Comparison of ENCODE assay signal across 8 cellular contexts in the genomic region with DNA sequence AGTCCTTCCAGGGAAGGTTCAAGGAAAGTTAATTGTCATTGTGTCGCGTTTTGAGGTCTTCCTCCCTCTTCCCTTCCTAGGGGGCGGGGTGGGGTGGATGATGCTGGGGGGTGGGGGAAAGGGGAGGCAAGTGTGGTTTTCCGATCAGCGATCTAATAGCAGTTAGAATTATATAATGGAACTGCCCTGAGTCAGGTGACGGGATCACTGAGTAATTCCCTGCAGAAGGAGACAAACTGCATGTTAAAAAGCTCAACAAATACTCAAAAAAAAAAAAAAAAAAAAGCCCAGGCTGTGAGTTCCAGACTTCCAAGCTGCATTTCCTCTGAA.
A peak's percentile ranks its signal among the peaks of the same experiment; 100 is the strongest.
DNase-seq lines count a peak whose midpoint lies in the region; ATAC-seq and TF ChIP-seq lines count a peak whose summit lies in the region.

No MANE protein-coding gene starts in this region.

- intact Hi-C loops in Calu3 (cut with micrococcal nuclease; ENCODE audit: unreplicated experiment) (no loop called here), esophagus muscularis mucosa (cut with DNase I) (no loop called here), psoas muscle (cut with DNase I) (no loop called here)

- no TSS peak for BruUV-seq in Calu3 (replicated peaks; lab: Mats Ljungman, UMichigan)

- H3K27ac Mint-ChIP-seq in Calu3 (ENCODE audit: unreplicated experiment) = no peak overlapping the region

- no peaks in the 10 kb centered on the region for H3K9me3 Mint-ChIP-seq in Calu3 (ENCODE audit: low read depth, unreplicated experiment)

- WGBS in esophagus muscularis mucosa = 7% methylated on average over 6 of the region's 6 CpGs
- 1 to 3% (median 2%) methylated on average over 6 of the region's 6 CpGs for WGBS in psoas muscle, 3 donors

- H3K4me1 ChIP-seq in SJSA1 (replicated peaks) = peaks cover 7% of the 10 kb centered on the region; the same call in 1 of the 2 replicates
- H3K4me1 ChIP-seq in esophagus muscularis mucosa = peaks cover 5 to 19% (median 16%) of the 10 kb centered on the region in 4 donors
- no peaks in the 10 kb centered on the region for H3K4me1 ChIP-seq in psoas muscle

- TF ChIP-seq CTCF in Calu3 (IDR thresholded peaks at IDR 0.05; ENCODE audit: unreplicated experiment) (no peak), esophagus muscularis mucosa (IDR thresholded peaks at IDR 0.05) (no peak), psoas muscle (IDR thresholded peaks at IDR 0.05) (no peak)

- CTCF ChIA-PET in Calu3 (lab: Charles Lee) = interaction anchor here (0.6 kb wide), 2 partner anchors 14 to 205 kb away, joined by 4 read pairs; no protein-coding TSS in a partner anchor

- H3K4me1 Mint-ChIP-seq in Calu3 (ENCODE audit: low read depth, unreplicated experiment) = peaks cover 13% of the 10 kb centered on the region

- no peaks in the 10 kb centered on the region for H3K9me3 ChIP-seq in SJSA1 (replicated peaks)
- H3K9me3 ChIP-seq in esophagus muscularis mucosa = no peaks in the 10 kb centered on the region
- no peaks in the 10 kb centered on the region for H3K9me3 ChIP-seq in psoas muscle

- TF ChIP-seq EP300 in esophagus muscularis mucosa (IDR thresholded peaks at IDR 0.05) = no peak

- peaks cover 11% of the 10 kb centered on the region for H3K27me3 ChIP-seq in SJSA1 (replicated peaks)
- H3K27me3 ChIP-seq in esophagus muscularis mucosa = peaks cover 0 to 7% (median 0%) of the 10 kb centered on the region in 4 donors
- peaks cover 0 to 28% (median 2%) of the 10 kb centered on the region in 3 donors for H3K27me3 ChIP-seq in psoas muscle (ENCODE audit: insufficient read depth in 3 of 3, low read length in 2 of 3)

- ATAC-seq in psoas muscle (peak in 1 of 4 donors; percentile 8), GM19467 (IDR thresholded peaks at IDR 0.05; ENCODE audit: unreplicated experiment) (no peak)

- peaks cover 8% of the 10 kb centered on the region for H3K36me3 Mint-ChIP-seq in Calu3 (ENCODE audit: insufficient read depth, unreplicated experiment)

- H3K27ac ChIP-seq in SJSA1 (no peak overlapping the region), esophagus muscularis mucosa (replicated peaks in 1 of 4) (peak overlapping the region; percentile 60 to 69 (median 68)), psoas muscle (peak overlapping the region; percentile 65)

- H3K4me3 ChIP-seq in SJSA1 = peak overlapping the region; percentile 38
- peak overlapping the region; percentile 48 to 67 (median 65) for H3K4me3 ChIP-seq in esophagus muscularis mucosa
- peak overlapping the region; percentile 76 for H3K4me3 ChIP-seq in psoas muscle

- H3K36me3 ChIP-seq in SJSA1 (no peaks in the 10 kb centered on the region), esophagus muscularis mucosa (no peaks in the 10 kb centered on the region), psoas muscle (ENCODE audit: insufficient read depth in 1 of 2, low read depth in 1 of 2) (no peaks in the 10 kb centered on the region)

- DNase-seq in Calu3 (no peak), SJSA1 (ENCODE audit: low read depth in 1 of 2, low spot score in 2 of 2) (no peak), esophagus muscularis mucosa (ENCODE audit: extremely low spot score) (no peak), psoas muscle (no peak), HT-29 (ENCODE audit: low spot score) (no peak), NCI-H774 (lab: John Stamatoyannopoulos, UW) (no peak), NCI-H2107 treated with DMSO at 0.1 percent for 48 hours (lab: John Stamatoyannopoulos, UW; ENCODE audit: unreplicated experiment) (no peak)

- no peak for TF ChIP-seq POLR2A in esophagus muscularis mucosa (IDR thresholded peaks at IDR 0.05; ENCODE audit: low read depth)

- H3K27me3 Mint-ChIP-seq in Calu3 (ENCODE audit: unreplicated experiment) = peaks cover 57% of the 10 kb centered on the region

- H3K4me3 Mint-ChIP-seq in Calu3 (ENCODE audit: low read depth, unreplicated experiment) = peak overlapping the region; percentile 70
